Comparison of ENCODE assay signal across 1 cellular context in genomic region chr11:64778473-64779298, GRCh38.
A peak's percentile ranks its signal among the peaks of the same experiment; 100 is the strongest.
TF ChIP-seq lines count a peak whose summit lies in the region.

A gene with protein sequence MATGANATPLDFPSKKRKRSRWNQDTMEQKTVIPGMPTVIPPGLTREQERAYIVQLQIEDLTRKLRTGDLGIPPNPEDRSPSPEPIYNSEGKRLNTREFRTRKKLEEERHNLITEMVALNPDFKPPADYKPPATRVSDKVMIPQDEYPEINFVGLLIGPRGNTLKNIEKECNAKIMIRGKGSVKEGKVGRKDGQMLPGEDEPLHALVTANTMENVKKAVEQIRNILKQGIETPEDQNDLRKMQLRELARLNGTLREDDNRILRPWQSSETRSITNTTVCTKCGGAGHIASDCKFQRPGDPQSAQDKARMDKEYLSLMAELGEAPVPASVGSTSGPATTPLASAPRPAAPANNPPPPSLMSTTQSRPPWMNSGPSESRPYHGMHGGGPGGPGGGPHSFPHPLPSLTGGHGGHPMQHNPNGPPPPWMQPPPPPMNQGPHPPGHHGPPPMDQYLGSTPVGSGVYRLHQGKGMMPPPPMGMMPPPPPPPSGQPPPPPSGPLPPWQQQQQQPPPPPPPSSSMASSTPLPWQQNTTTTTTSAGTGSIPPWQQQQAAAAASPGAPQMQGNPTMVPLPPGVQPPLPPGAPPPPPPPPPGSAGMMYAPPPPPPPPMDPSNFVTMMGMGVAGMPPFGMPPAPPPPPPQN (minus strand): TSS chr11:64778542. CDS start chr11:64778392, 150 bp downstream.

TF ChIP-seq in HepG2, 621 proteins besides CTCF, POLR2A, EP300 and RAD21 (continued from another document):
- TF ChIP-seq HMGXB3 (CRISPR knock-in tag; IDR thresholded peaks at IDR 0.05; ENCODE audit: borderline replicate concordance) (peak; percentile 39; the same call in 1 of the 2 replicates), HNRNPLL (IDR thresholded peaks at IDR 0.05; ENCODE audit: low read depth, low read length, poor library complexity, severe bottlenecking) (peak; percentile 88)
